Comparison of ENCODE assay signal across 16 cellular contexts in the genomic region with DNA sequence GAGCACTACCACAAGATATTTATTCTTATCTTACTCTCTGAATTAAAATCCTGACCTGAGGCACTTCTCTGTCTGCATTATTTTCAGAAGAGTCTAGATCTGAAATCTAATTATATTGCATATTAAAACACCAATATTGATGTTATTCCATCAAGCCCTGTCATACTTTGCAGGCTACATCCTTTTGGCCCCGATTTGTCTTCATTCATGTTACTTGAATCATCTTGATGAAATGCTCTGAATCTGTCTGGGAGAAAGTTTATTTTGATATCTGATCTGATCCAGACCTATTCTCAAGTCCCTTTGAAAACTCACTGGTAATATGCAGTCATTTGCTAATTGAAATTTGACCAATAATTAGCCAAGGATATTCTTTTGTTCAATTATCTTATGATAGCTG.
"Had no signal": no experiment of that assay in that cellular context is flagged by ENCODE, and none has a peak within 500 bp of the region (broad histone marks: within the 10 kb centered on the region; RNA-seq: fewer than 3 reads in every experiment).

No MANE protein-coding gene starts in this region.

- H3K27me3 ChIP-seq: body of pancreas, hepatocyte, upper lobe of right lung had no signal

- H3K9ac ChIP-seq: parathyroid adenoma had no signal

- H3K4me1 ChIP-seq: body of pancreas, parathyroid adenoma had no signal

- H3K9me3 ChIP-seq: body of pancreas, upper lobe of right lung had no signal

- H3K27ac ChIP-seq: body of pancreas, hepatocyte, parathyroid adenoma had no signal

- ATAC-seq: activated CD8-positive, alpha-beta memory T cell treated with anti-CD3 and anti-CD28 coated beads, Interleukin-2, amount 10 ng/mL, durations not matched to agents 7 days and 5 days; body of pancreas; left lobe of liver; sciatic nerve; upper lobe of right lung had no signal

- H3K4me3 ChIP-seq: body of pancreas, hepatocyte, lung, upper lobe of right lung had no signal

- H2AFZ ChIP-seq: hepatocyte, parathyroid adenoma had no signal

- H3K4me2 ChIP-seq: hepatocyte had no signal

- H3K79me2 ChIP-seq: hepatocyte, parathyroid adenoma had no signal

- DNase-seq: activated CD4-positive, alpha-beta memory T cell treated with anti-CD3 and anti-CD28 coated beads, Interleukin-2, amount 10 ng/mL, durations not matched to agents 7 days and 5 days; activated CD4-positive, alpha-beta T cell treated with anti-CD3 and anti-CD28 coated beads for 48 hours; activated CD4-positive, CD25-positive, alpha-beta regulatory T cell; activated CD8-positive, alpha-beta memory T cell treated with anti-CD3 and anti-CD28 coated beads, Interleukin-2, amount 10 ng/mL, durations not matched to agents 7 days and 5 days; amniotic stem cell; body of pancreas; central memory CD4-positive, alpha-beta T cell; effector CD4-positive, alpha-beta T cell; stimulated activated naive CD4-positive, alpha-beta T cell; T1000; upper lobe of right lung had no signal

- H3K36me3 ChIP-seq: upper lobe of right lung had no signal
